Comparison of ENCODE assay signal across 8 cellular contexts in the genomic region with DNA sequence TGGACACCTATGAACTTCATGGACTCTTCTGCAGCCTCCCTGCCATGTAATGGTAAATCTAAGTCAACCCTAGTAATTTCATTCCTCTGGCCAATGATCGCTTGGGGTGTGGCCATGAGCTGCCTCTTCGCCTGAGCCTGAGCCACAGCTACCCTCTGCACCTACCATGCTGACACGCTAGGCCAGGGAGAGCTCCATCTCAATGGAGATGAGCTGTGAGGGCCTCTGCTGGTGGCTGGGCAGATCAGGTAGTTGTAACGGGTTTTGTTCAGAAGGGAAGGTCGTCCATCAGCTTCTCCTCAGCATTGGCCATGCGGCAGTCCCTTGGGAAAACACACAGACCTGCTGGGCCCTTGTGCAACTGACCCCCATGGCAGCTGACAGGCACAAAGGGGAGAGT. TPM values are rescaled to one million over a fixed set of nuclear protein-coding genes. Genes with fewer than 3 reads are reported as not detected.
DNase-seq lines count a peak whose midpoint lies in the region; ATAC-seq and TF ChIP-seq lines count a peak whose summit lies in the region.

No MANE protein-coding gene starts in this region.

- H3K9me3 Mint-ChIP-seq in activated CD4-positive, alpha-beta memory T cell treated with anti-CD3 and anti-CD28 coated beads, Interleukin-2, amount 10 ng/mL, durations not matched to agents 7 days and 5 days, result no peaks in the 10 kb centered on the region

- CTCF ChIA-PET in activated CD4-positive, alpha-beta memory T cell treated with anti-CD3 and anti-CD28 coated beads, Interleukin-2, amount 10 ng/mL, durations not matched to agents 7 days and 5 days (lab: Charles Lee), result interaction anchor here (0.7 to 3.3 kb wide), 7 partner anchors 11 to 356 kb away, joined by 3 to 12 read pairs (median 3); a partner anchor contains a TSS

- no peaks in the 10 kb centered on the region for H3K4me1 ChIP-seq in smooth muscle cell (ENCODE audit: low read depth)
- peaks cover 0 to 20% (median 13%) of the 10 kb centered on the region in 4 donors for H3K4me1 ChIP-seq in sigmoid colon

- ATAC-seq in GM18909 (IDR thresholded peaks at IDR 0.05; ENCODE audit: poor library complexity, unreplicated experiment), result peak; percentile 85

- H3K27me3 ChIP-seq in HL-60 (ENCODE audit: insufficient read depth, poor library complexity, severe bottlenecking) (no peaks in the 10 kb centered on the region), smooth muscle cell (ENCODE audit: low read depth) (no peaks in the 10 kb centered on the region), sigmoid colon (no peaks in the 10 kb centered on the region)

- 61% methylated on average over 6 of the region's 6 CpGs for WGBS in smooth muscle cell (ENCODE audit: low lambda C conversion rate)
- 30 to 55% methylated on average over 6 of the region's 6 CpGs for WGBS in sigmoid colon, 2 donors

- no peak overlapping the region for H3K9ac ChIP-seq in smooth muscle cell (ENCODE audit: low read depth)

- H3K36me3 Mint-ChIP-seq in activated CD4-positive, alpha-beta memory T cell treated with anti-CD3 and anti-CD28 coated beads, Interleukin-2, amount 10 ng/mL, durations not matched to agents 7 days and 5 days (ENCODE audit: low read depth), result peaks cover 5% of the 10 kb centered on the region

- peaks cover 3% of the 10 kb centered on the region for H3K4me1 Mint-ChIP-seq in activated CD4-positive, alpha-beta memory T cell treated with anti-CD3 and anti-CD28 coated beads, Interleukin-2, amount 10 ng/mL, durations not matched to agents 7 days and 5 days

- TF ChIP-seq POLR2A in sigmoid colon (IDR thresholded peaks at IDR 0.05), result no peak

- H3F3A ChIP-seq in smooth muscle cell (ENCODE audit: low read depth), result no peaks in the 10 kb centered on the region

- H3K4me3 ChIP-seq in HL-60 (replicated peaks; ENCODE audit: insufficient read depth, low read length) (no peak overlapping the region), smooth muscle cell (no peak overlapping the region), sigmoid colon (no peak overlapping the region)

- H2AFZ ChIP-seq in smooth muscle cell (ENCODE audit: low read depth), result no peak overlapping the region

- H3K27ac ChIP-seq in HL-60 (replicated peaks), result no peak overlapping the region
- no peak overlapping the region for H3K27ac ChIP-seq in smooth muscle cell (ENCODE audit: low read depth)
- no peak overlapping the region for H3K27ac ChIP-seq in sigmoid colon

- H3K36me3 ChIP-seq in smooth muscle cell (ENCODE audit: low read depth), result no peaks in the 10 kb centered on the region
- peaks cover 0 to 10% (median 3%) of the 10 kb centered on the region in 4 donors for H3K36me3 ChIP-seq in sigmoid colon

- no peak overlapping the region for H3K27ac Mint-ChIP-seq in activated CD4-positive, alpha-beta memory T cell treated with anti-CD3 and anti-CD28 coated beads, Interleukin-2, amount 10 ng/mL, durations not matched to agents 7 days and 5 days

- TF ChIP-seq EP300 in sigmoid colon (IDR thresholded peaks at IDR 0.05), result no peak

- peak; percentile 21 for TF ChIP-seq CTCF in HL-60 (IDR thresholded peaks at IDR 0.05; ENCODE audit: insufficient read depth, low read length)
- TF ChIP-seq CTCF in smooth muscle cell (IDR thresholded peaks at IDR 0.05; ENCODE audit: borderline replicate concordance, insufficient read depth, poor library complexity, severe bottlenecking), result peak; percentile 5
- TF ChIP-seq CTCF in sigmoid colon (IDR thresholded peaks at IDR 0.05), result no peak

- POLR2A ChIA-PET in activated CD4-positive, alpha-beta memory T cell treated with anti-CD3 and anti-CD28 coated beads, Interleukin-2, amount 10 ng/mL, durations not matched to agents 7 days and 5 days (lab: Charles Lee), result interaction anchor here (0.8 kb wide), 1 partner anchor 24 kb away, joined by 3 read pairs; a partner anchor contains a TSS

- H3K79me2 ChIP-seq in smooth muscle cell (ENCODE audit: low read depth), result no peaks in the 10 kb centered on the region

- H3K9me3 ChIP-seq in smooth muscle cell (replicated peaks; ENCODE audit: low read depth) (no peaks in the 10 kb centered on the region), sigmoid colon (no peaks in the 10 kb centered on the region)

- H4K20me1 ChIP-seq in smooth muscle cell (ENCODE audit: low read depth), result no peaks in the 10 kb centered on the region

- no peak overlapping the region for H3K4me2 ChIP-seq in smooth muscle cell

- intact Hi-C loops in sigmoid colon (cut with DNase I), result no loop called here

- peaks cover 3% of the 10 kb centered on the region for H3K27me3 Mint-ChIP-seq in activated CD4-positive, alpha-beta memory T cell treated with anti-CD3 and anti-CD28 coated beads, Interleukin-2, amount 10 ng/mL, durations not matched to agents 7 days and 5 days

- DNase-seq in 8988T (peak; percentile 65), HL-60 (ENCODE audit: low read depth in 1 of 2, low spot score in 1 of 2) (peak in 1 of 2 experiments; percentile 65), smooth muscle cell (lab: John Stamatoyannopoulos, UW; ENCODE audit: unreplicated experiment) (no peak), anterior cingulate cortex (lab: John Stamatoyannopoulos, UW) (no peak), sigmoid colon (no peak), NCI-H2107 (lab: John Stamatoyannopoulos, UW) (no peak)
- DNase-seq in activated CD4-positive, alpha-beta memory T cell treated with anti-CD3 and anti-CD28 coated beads, Interleukin-2, amount 10 ng/mL, durations not matched to agents 7 days and 5 days, result peak; percentile 36

- H3K4me3 Mint-ChIP-seq in activated CD4-positive, alpha-beta memory T cell treated with anti-CD3 and anti-CD28 coated beads, Interleukin-2, amount 10 ng/mL, durations not matched to agents 7 days and 5 days, result no peak overlapping the region

RNA-seq across cellular contexts. Expression of a gene that starts 24.4 kb away (rescaled TPM):
- total RNA-seq in activated CD4-positive, alpha-beta memory T cell treated with anti-CD3 and anti-CD28 coated beads, Interleukin-2, amount 10 ng/mL, durations not matched to agents 7 days and 5 days, result 10 to 100 TPM; 25.5 to 26.2 TPM
- total RNA-seq in smooth muscle cell, result 29.2 and 49.8 TPM in 2 replicates
- 27.3 and 29.4 TPM in 2 replicates for polyA plus RNA-seq in smooth muscle cell
- 10 to 100 TPM; 21.0 to 27.1 (median 24.0) TPM for total RNA-seq in sigmoid colon
- 10 to 100 TPM; 11.1 to 19.4 (median 15.0) TPM for polyA plus RNA-seq in sigmoid colon

RNA-seq across cellular contexts. Expression of a gene that starts 24.8 kb away (rescaled TPM):
- total RNA-seq in activated CD4-positive, alpha-beta memory T cell treated with anti-CD3 and anti-CD28 coated beads, Interleukin-2, amount 10 ng/mL, durations not matched to agents 7 days and 5 days, result 10 to 100 TPM; 18.1 to 19.1 TPM
- 38.4 and 46.0 TPM in 2 replicates for total RNA-seq in smooth muscle cell
- 52.4 and 53.9 TPM in 2 replicates for polyA plus RNA-seq in smooth muscle cell
- total RNA-seq in sigmoid colon, result 10 to 100 TPM in 3 of 4 donors, 1 to 10 TPM in 1; 8.1 to 23.5 (median 15.5) TPM
- polyA plus RNA-seq in sigmoid colon, result 10 to 100 TPM; 14.6 to 46.2 (median 43.2) TPM

Comparison
In these comparisons a context has a peak if more than half of its experiments do, and no peak if none do; other contexts are left out.
1. DNase-seq: peak in 8988T (single experiment) and activated CD4-positive, alpha-beta memory T cell treated with anti-CD3 and anti-CD28 coated beads, Interleukin-2, amount 10 ng/mL, durations not matched to agents 7 days and 5 days (single experiment); none in smooth muscle cell (single experiment), anterior cingulate cortex (0 of 58), sigmoid colon (single experiment) and NCI-H2107 (single experiment).
2. CTCF ChIP-seq: peak in HL-60 (single experiment) and smooth muscle cell (single experiment); none in sigmoid colon (0 of 4).